Comparison of ENCODE assay signal across 18 cellular contexts in genomic region chr9:76827286-76828080, GRCh38.
"Had no signal": no experiment of that assay in that cellular context is flagged by ENCODE, and none has a peak within 500 bp of the region (broad histone marks: within the 10 kb centered on the region; RNA-seq: fewer than 3 reads in every experiment).

No MANE protein-coding gene starts in this region.

- H3K4me3 Mint-ChIP-seq: activated naive CD8-positive, alpha-beta T cell; nephron; stimulated activated naive CD8-positive, alpha-beta T cell treated with anti-CD3 and anti-CD28 coated beads, Interleukin-15, amount 100 ng/mL, for 72 hours had no signal

- H3K4me1 Mint-ChIP-seq: nephron; stimulated activated naive CD8-positive, alpha-beta T cell treated with anti-CD3 and anti-CD28 coated beads, Interleukin-15, amount 100 ng/mL, for 72 hours had no signal

- DNase-seq: activated CD4-positive, alpha-beta T cell treated with anti-CD3 and anti-CD28 coated beads for 1 hour; activated CD4-positive, alpha-beta T cell treated with anti-CD3 and anti-CD28 coated beads, Interleukin-2, amount 50 U/mL, for 48 hours; activated gamma-delta T cell; activated T-cell treated with anti-CD3 and anti-CD28 coated beads, Interleukin-2, amount 50 U/mL, for 48 hours; amygdala; brain microvascular endothelial cell; dermis blood vessel endothelial cell; erythroblast; head of caudate nucleus; mammary epithelial cell; psoas muscle; stimulated activated CD4-positive, alpha-beta T cell treated with anti-CD3 and anti-CD28 coated beads, Interleukin-12 subunit alpha, Interleukin-12 subunit beta, amount 100 ng/mL, for 4 hours; stimulated activated CD4-positive, alpha-beta T cell treated with anti-CD3 and anti-CD28 coated beads, Interleukin-4, amount 100 ng/mL, for 24 hours; stimulated activated naive CD8-positive, alpha-beta T cell treated with anti-CD3 and anti-CD28 coated beads, Interleukin-15, amount 100 ng/mL, for 72 hours; T-helper 2 cell had no signal

- H3K27ac Mint-ChIP-seq: activated naive CD8-positive, alpha-beta T cell; nephron; stimulated activated naive CD8-positive, alpha-beta T cell treated with anti-CD3 and anti-CD28 coated beads, Interleukin-15, amount 100 ng/mL, for 72 hours had no signal

- H3K4me1 ChIP-seq: psoas muscle had no signal

- H3K9me3 Mint-ChIP-seq: stimulated activated naive CD8-positive, alpha-beta T cell treated with anti-CD3 and anti-CD28 coated beads, Interleukin-15, amount 100 ng/mL, for 72 hours had no signal

- H3K36me3 Mint-ChIP-seq: activated naive CD8-positive, alpha-beta T cell had no signal

- H3K9me3 ChIP-seq: psoas muscle had no signal

- H3K4me3 ChIP-seq: psoas muscle had no signal

- H3K36me3 ChIP-seq: brain microvascular endothelial cell had no signal

- H3K27me3 ChIP-seq: brain microvascular endothelial cell had no signal

- ATAC-seq: left lobe of liver; psoas muscle; stimulated activated naive CD8-positive, alpha-beta T cell treated with anti-CD3 and anti-CD28 coated beads, Interleukin-15, amount 100 ng/mL, for 72 hours had no signal

- H3K27ac ChIP-seq: brain microvascular endothelial cell, psoas muscle had no signal
